In genomic region chr17:41965694-41966375, GRCh38 we compare ENCODE assay signal across 1 cellular context.
TF ChIP-seq lines count a peak whose summit lies in the region.

No MANE protein-coding gene starts in this region.

TF ChIP-seq in K562, 482 proteins besides CTCF, POLR2A, EP300 and RAD21:
- TF ChIP-seq ADNP (tag; IDR thresholded peaks at IDR 0.05): no peak
- TF ChIP-seq, protein P1, sequence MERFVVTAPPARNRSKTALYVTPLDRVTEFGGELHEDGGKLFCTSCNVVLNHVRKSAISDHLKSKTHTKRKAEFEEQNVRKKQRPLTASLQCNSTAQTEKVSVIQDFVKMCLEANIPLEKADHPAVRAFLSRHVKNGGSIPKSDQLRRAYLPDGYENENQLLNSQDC (CRISPR knock-in tag; IDR thresholded peaks at IDR 0.05): no peak
- TF ChIP-seq, protein P2, sequence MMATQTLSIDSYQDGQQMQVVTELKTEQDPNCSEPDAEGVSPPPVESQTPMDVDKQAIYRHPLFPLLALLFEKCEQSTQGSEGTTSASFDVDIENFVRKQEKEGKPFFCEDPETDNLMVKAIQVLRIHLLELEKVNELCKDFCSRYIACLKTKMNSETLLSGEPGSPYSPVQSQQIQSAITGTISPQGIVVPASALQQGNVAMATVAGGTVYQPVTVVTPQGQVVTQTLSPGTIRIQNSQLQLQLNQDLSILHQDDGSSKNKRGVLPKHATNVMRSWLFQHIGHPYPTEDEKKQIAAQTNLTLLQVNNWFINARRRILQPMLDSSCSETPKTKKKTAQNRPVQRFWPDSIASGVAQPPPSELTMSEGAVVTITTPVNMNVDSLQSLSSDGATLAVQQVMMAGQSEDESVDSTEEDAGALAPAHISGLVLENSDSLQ (IDR thresholded peaks at IDR 0.05): peak; percentile 52
- peak; percentile 82 for TF ChIP-seq CTBP1 (IDR thresholded peaks at IDR 0.05; ENCODE audit: borderline replicate concordance)
- 0 out of 2 replicates have a peak, but pooled peaks have one; percentile 11 for TF ChIP-seq POLR2AphosphoS2 (IDR thresholded peaks at IDR 0.05; ENCODE audit: low read length)
- TF ChIP-seq MIER1 (IDR thresholded peaks at IDR 0.05; ENCODE audit: low read depth): 0 out of 2 replicates have a peak, but pooled peaks have one; percentile 22
- 0 out of 4 replicates have a peak, but pooled peaks of 1 of the 2 experiments have one; percentile 27 for TF ChIP-seq SIN3A (IDR thresholded peaks at IDR 0.05; ENCODE audit: borderline replicate concordance in 2 of 2, control insufficient read depth in 1 of 2, low read depth in 2 of 2, low read length in 2 of 2)
- TF ChIP-seq SRSF9 (IDR thresholded peaks at IDR 0.05; ENCODE audit: borderline replicate concordance, low read depth, low read length): no peak
- TF ChIP-seq, protein P3, sequence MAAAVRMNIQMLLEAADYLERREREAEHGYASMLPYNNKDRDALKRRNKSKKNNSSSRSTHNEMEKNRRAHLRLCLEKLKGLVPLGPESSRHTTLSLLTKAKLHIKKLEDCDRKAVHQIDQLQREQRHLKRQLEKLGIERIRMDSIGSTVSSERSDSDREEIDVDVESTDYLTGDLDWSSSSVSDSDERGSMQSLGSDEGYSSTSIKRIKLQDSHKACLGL (CRISPR knock-in tag; IDR thresholded peaks at IDR 0.05; ENCODE audit: borderline replicate concordance, poor library complexity, severe bottlenecking): no peak
- TF ChIP-seq, protein P4, sequence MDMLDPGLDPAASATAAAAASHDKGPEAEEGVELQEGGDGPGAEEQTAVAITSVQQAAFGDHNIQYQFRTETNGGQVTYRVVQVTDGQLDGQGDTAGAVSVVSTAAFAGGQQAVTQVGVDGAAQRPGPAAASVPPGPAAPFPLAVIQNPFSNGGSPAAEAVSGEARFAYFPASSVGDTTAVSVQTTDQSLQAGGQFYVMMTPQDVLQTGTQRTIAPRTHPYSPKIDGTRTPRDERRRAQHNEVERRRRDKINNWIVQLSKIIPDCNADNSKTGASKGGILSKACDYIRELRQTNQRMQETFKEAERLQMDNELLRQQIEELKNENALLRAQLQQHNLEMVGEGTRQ (CRISPR knock-in tag; IDR thresholded peaks at IDR 0.05): no peak
- TF ChIP-seq ZBTB1 (CRISPR knock-in tag; IDR thresholded peaks at IDR 0.05; ENCODE audit: borderline replicate concordance, low read depth): no peak
- TF ChIP-seq ZNF253 (CRISPR knock-in tag; conservative IDR thresholded peaks at IDR 0.05): no peak
- TF ChIP-seq RBM39 (optimal IDR thresholded peaks at IDR 0.05; ENCODE audit: low read depth, low read length): no peak
- TF ChIP-seq ZEB2 (IDR thresholded peaks at IDR 0.05): peak; percentile 49; the same call in 1 of the 2 replicates
- TF ChIP-seq HDAC1 (IDR thresholded peaks at IDR 0.05): peak in 1 of 2 experiments; percentile 13; a peak in 1 of 4 replicates
- TF ChIP-seq NRF1 (conservative IDR thresholded peaks at IDR 0.05 in 1 of 2, IDR thresholded peaks at IDR 0.05 in 1 of 2): peak; percentile 82 to 85
- peak; percentile 42 for TF ChIP-seq MEIS2 (IDR thresholded peaks at IDR 0.05; ENCODE audit: partially characterized antibody)
- no peak for TF ChIP-seq SETDB1 (IDR thresholded peaks at IDR 0.05; ENCODE audit: low read length)
- TF ChIP-seq KHSRP (IDR thresholded peaks at IDR 0.05): no peak
- TF ChIP-seq TFAP4 (CRISPR knock-in tag; IDR thresholded peaks at IDR 0.05; ENCODE audit: borderline replicate concordance): peak; percentile 71; the same call in 1 of the 2 replicates
- TF ChIP-seq, protein P5, sequence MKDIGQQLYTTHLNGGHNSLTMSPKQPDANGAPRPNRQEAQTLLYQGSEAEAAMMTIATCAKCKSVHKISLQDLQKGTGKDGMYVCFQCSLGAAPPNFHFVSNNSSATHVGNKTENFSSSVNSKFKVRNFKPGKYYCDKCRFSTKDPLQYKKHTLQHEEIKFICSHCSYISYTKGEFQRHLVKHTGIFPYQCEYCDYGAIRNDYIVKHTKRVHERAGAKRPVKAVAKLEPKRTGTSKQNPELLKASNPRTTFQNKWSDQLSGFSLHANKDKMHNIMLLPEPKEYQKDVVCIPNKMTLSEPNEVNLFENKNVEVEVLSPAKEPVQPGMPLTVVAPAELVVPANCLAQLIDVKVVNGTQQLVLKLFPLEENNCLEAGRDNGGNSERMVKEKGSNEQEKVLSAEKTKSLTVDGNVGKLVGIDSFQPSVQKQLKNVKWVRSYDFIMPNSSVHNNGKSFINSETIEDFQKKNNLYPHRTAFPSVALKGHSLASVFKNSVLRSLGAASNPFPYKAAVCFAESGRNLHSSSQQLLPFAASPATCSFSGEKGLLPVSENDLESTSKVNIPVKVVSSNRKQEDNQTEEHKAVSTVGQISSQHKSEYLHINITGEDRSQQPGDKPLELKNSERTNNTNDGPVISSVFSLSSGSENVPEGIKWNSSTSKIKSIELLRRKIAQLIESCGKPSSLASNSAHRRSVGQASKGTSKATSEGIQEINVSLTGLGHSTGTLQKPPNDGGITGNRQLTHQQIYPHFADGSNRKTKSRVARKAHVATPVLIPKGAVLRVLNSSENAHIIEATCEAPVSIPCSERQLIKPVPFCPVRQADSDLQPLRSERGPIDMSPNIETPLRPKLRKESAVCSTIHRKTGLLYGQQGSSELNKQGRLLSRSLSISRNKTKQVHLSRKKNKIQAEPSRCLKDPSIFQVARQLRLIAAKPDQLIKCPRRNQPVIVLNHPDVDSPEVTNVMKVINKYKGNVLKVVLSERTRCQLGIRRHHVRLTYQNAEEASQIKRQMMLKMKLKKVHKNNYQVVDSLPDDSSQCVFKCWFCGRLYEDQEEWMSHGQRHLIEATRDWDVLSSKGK (CRISPR knock-in tag; IDR thresholded peaks at IDR 0.05): no peak
- TF ChIP-seq SOX6 (IDR thresholded peaks at IDR 0.05): 0 out of 2 replicates have a peak, but pooled peaks have one; percentile 19
- TF ChIP-seq, protein P6, sequence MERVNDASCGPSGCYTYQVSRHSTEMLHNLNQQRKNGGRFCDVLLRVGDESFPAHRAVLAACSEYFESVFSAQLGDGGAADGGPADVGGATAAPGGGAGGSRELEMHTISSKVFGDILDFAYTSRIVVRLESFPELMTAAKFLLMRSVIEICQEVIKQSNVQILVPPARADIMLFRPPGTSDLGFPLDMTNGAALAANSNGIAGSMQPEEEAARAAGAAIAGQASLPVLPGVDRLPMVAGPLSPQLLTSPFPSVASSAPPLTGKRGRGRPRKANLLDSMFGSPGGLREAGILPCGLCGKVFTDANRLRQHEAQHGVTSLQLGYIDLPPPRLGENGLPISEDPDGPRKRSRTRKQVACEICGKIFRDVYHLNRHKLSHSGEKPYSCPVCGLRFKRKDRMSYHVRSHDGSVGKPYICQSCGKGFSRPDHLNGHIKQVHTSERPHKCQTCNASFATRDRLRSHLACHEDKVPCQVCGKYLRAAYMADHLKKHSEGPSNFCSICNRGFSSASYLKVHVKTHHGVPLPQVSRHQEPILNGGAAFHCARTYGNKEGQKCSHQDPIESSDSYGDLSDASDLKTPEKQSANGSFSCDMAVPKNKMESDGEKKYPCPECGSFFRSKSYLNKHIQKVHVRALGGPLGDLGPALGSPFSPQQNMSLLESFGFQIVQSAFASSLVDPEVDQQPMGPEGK (CRISPR knock-in tag; IDR thresholded peaks at IDR 0.05; ENCODE audit: borderline replicate concordance): no peak
- TF ChIP-seq ATF1 (CRISPR knock-in tag; IDR thresholded peaks at IDR 0.05): no peak
- TF ChIP-seq ATF1 (tag; IDR thresholded peaks at IDR 0.05): 0 out of 2 replicates have a peak, but pooled peaks have one; percentile 8
- no peak for TF ChIP-seq ZNF395 (CRISPR knock-in tag; IDR thresholded peaks at IDR 0.05)
- TF ChIP-seq RBM15 (IDR thresholded peaks at IDR 0.05; ENCODE audit: insufficient read depth, low read length): no peak
- TF ChIP-seq DPF2 (IDR thresholded peaks at IDR 0.05): peak; percentile 28; the same call in 1 of the 2 replicates
- TF ChIP-seq DACH1 (IDR thresholded peaks at IDR 0.05; ENCODE audit: partially characterized antibody): no peak
- TF ChIP-seq XRCC5 (IDR thresholded peaks at IDR 0.05; ENCODE audit: low read depth, low read length): 0 out of 2 replicates have a peak, but pooled peaks have one; percentile 21
